2 cellular contexts compared by ENCODE assay signal in genomic region chr9:98203153-98203552, GRCh38.
TF ChIP-seq lines count a peak whose summit lies in the region.

No MANE protein-coding gene starts in this region.

TF ChIP-seq in HepG2, 621 proteins besides CTCF, POLR2A, EP300 and RAD21:
- peak; percentile 15; the same call in 1 of the 2 replicates for TF ChIP-seq STAG1 (CRISPR knock-in tag; IDR thresholded peaks at IDR 0.05)
- TF ChIP-seq U2AF1 (optimal IDR thresholded peaks at IDR 0.05; ENCODE audit: low read depth, low read length): no peak

TF ChIP-seq in H1, 55 proteins besides CTCF, POLR2A, EP300 and RAD21:
- TF ChIP-seq SIX5 (IDR thresholded peaks at IDR 0.05; ENCODE audit: low read depth, low read length): no peak
- no peak for TF ChIP-seq CEBPB (IDR thresholded peaks at IDR 0.05; ENCODE audit: low read depth, low read length)
- TF ChIP-seq BACH1 (IDR thresholded peaks at IDR 0.05; ENCODE audit: low read length): no peak
- TF ChIP-seq YY1 (IDR thresholded peaks at IDR 0.05; ENCODE audit: low read depth, low read length): peak; percentile 81
